9 cellular contexts compared by ENCODE assay signal in genomic region chr18:58195278-58195721, GRCh38.
DNase-seq lines count a peak whose midpoint lies in the region; ATAC-seq and TF ChIP-seq lines count a peak whose summit lies in the region.
"Had no signal": no experiment of that assay in that cellular context is flagged by ENCODE, and none has a peak within 500 bp of the region (broad histone marks: within the 10 kb centered on the region; RNA-seq: fewer than 3 reads in every experiment).

No MANE protein-coding gene starts in this region.

- WGBS in transverse colon (ENCODE audit: low coverage in 1 of 2), 2 donors = 14 to 22% methylated on average over 2 to 19 of the region's 23 CpGs

- intact Hi-C loops in Panc1 (cut with micrococcal nuclease; ENCODE audit: unreplicated experiment) (no loop called here), transverse colon (cut with DNase I; ENCODE audit: low total_unique reads) (loop anchor here (5.0 kb wide), 1 partner anchor 127 kb away; no protein-coding TSS in a partner anchor)

- H3K27me3 Mint-ChIP-seq in central memory CD8-positive, alpha-beta T cell = peaks cover 44% of the 10 kb centered on the region
- no peaks in the 10 kb centered on the region for H3K27me3 Mint-ChIP-seq in mesothelial cell of epicardium (ENCODE audit: low read depth)

- DNase-seq in CD1c-positive myeloid dendritic cell (ENCODE audit: extremely low spot score) = peak; percentile 49
- DNase-seq in Panc1 (ENCODE audit: low read depth, low spot score) = no peak
- DNase-seq in central memory CD8-positive, alpha-beta T cell (ENCODE audit: low spot score in 2 of 2) = no peak
- DNase-seq in mesothelial cell of epicardium (ENCODE audit: low spot score in 2 of 2, unreplicated experiment in 2 of 2) = peak in 1 of 2 experiments; percentile 45
- peak; percentile 64 for DNase-seq in transverse colon

- peaks cover 9% of the 10 kb centered on the region for H3K4me1 Mint-ChIP-seq in central memory CD8-positive, alpha-beta T cell
- peaks cover 34% of the 10 kb centered on the region for H3K4me1 Mint-ChIP-seq in mesothelial cell of epicardium

- CTCF ChIA-PET in HEK293 (lab: Yijun Ruan, JAX) = interaction anchor here (0.5 to 10.5 kb wide), 11 partner anchors 10 to 310 kb away, joined by 3 to 72 read pairs (median 5); no protein-coding TSS in a partner anchor
- CTCF ChIA-PET in Panc1 (lab: Charles Lee) = no interaction called here

- TF ChIP-seq CTCF in HEK293 (tag by site-specific recombination; IDR thresholded peaks at IDR 0.05) (no peak), Panc1 (IDR thresholded peaks at IDR 0.05) (no peak), mesothelial cell of epicardium (IDR thresholded peaks at IDR 0.05; ENCODE audit: unreplicated experiment) (no peak), transverse colon (IDR thresholded peaks at IDR 0.05) (no peak)

- H3K9me3 Mint-ChIP-seq in central memory CD8-positive, alpha-beta T cell = no peaks in the 10 kb centered on the region
- no peaks in the 10 kb centered on the region for H3K9me3 Mint-ChIP-seq in mesothelial cell of epicardium

- H3K27ac Mint-ChIP-seq in central memory CD8-positive, alpha-beta T cell (ENCODE audit: low read depth) = no peak overlapping the region
- H3K27ac Mint-ChIP-seq in mesothelial cell of epicardium = peak overlapping the region; percentile 73

- POLR2A ChIA-PET in HEK293 (lab: Yijun Ruan, JAX) (no interaction called here), Panc1 (lab: Charles Lee) (interaction anchor here (0.6 kb wide), 1 partner anchor 68 kb away, joined by 7 read pairs; no protein-coding TSS in a partner anchor)

- H3K36me3 ChIP-seq in HEK293 (ENCODE audit: control insufficient read depth in 2 of 2, insufficient read depth in 1 of 2, low read length in 2 of 2) (no peaks in the 10 kb centered on the region), Panc1 (ENCODE audit: control insufficient read depth, insufficient read depth, low read length) (no peaks in the 10 kb centered on the region), transverse colon (no peaks in the 10 kb centered on the region)
- H3K36me3 ChIP-seq: cardiac muscle cell had no signal

- TF ChIP-seq POLR2A in transverse colon (IDR thresholded peaks at IDR 0.05) = peak; percentile 30

- no peak overlapping the region for H3K27ac ChIP-seq in HEK293 (ENCODE audit: extremely low read depth, low read depth, low read length)
- H3K27ac ChIP-seq in Panc1 (ENCODE audit: low read length) = peak overlapping the region; percentile 54
- peak overlapping the region; percentile 70 to 82 (median 76) for H3K27ac ChIP-seq in transverse colon
- H3K27ac ChIP-seq: cardiac muscle cell had no signal

- H3K4me3 Mint-ChIP-seq in central memory CD8-positive, alpha-beta T cell = peak overlapping the region; percentile 40
- peak overlapping the region; percentile 74 for H3K4me3 Mint-ChIP-seq in mesothelial cell of epicardium

- H3K36me3 Mint-ChIP-seq in central memory CD8-positive, alpha-beta T cell (ENCODE audit: insufficient read depth) = no peaks in the 10 kb centered on the region
- no peaks in the 10 kb centered on the region for H3K36me3 Mint-ChIP-seq in mesothelial cell of epicardium

- peak overlapping the region; percentile 1; the same call in 1 of the 2 replicates for H3K4me3 ChIP-seq in HEK293 (ENCODE audit: low read depth, low read length)
- H3K4me3 ChIP-seq in Panc1 (ENCODE audit: low read depth in 2 of 2, low read length in 2 of 2) = peak overlapping the region; percentile 42 to 59
- H3K4me3 ChIP-seq in transverse colon = peak overlapping the region; percentile 11 to 41 (median 22)
- H3K4me3 ChIP-seq: cardiac muscle cell had no signal

- in situ Hi-C loops in Panc1 (cut with HindIII; ENCODE audit: low pct_unique_long_range_greater_than_20kb, low sequenced_read_pairs) = no loop called here
- in situ Hi-C loops in transverse colon (cut with MboI; ENCODE audit: low pct_ligation_motif_present in 1 of 4, low pct_unique_long_range_greater_than_20kb in 1 of 4, low sequenced_read_pairs in 3 of 4) = no loop called here

- ATAC-seq in Panc1 = peak; percentile 79
- peak; percentile 19 for ATAC-seq in central memory CD8-positive, alpha-beta T cell (replicated peaks; ENCODE audit: extremely low read depth, poor library complexity, severe bottlenecking)
- ATAC-seq in HG02642 (IDR thresholded peaks at IDR 0.05; ENCODE audit: poor library complexity, unreplicated experiment) = no peak
- no peak for ATAC-seq in HG02981 (IDR thresholded peaks at IDR 0.05; ENCODE audit: unreplicated experiment)

- TF ChIP-seq EP300 in transverse colon (IDR thresholded peaks at IDR 0.05; ENCODE audit: low read depth) = no peak

- H3K27me3 ChIP-seq in Panc1 (ENCODE audit: control insufficient read depth, insufficient read depth, low read length) (no peaks in the 10 kb centered on the region), transverse colon (no peaks in the 10 kb centered on the region)
- H3K27me3 ChIP-seq: cardiac muscle cell had no signal

- no TSS peak for BruUV-seq in Panc1 (replicated peaks; lab: Mats Ljungman, UMichigan)

- no peaks in the 10 kb centered on the region for H3K9me3 ChIP-seq in HEK293 (ENCODE audit: control insufficient read depth, insufficient read depth, low read depth, low read length)
- H3K9me3 ChIP-seq in Panc1 (ENCODE audit: control insufficient read depth, insufficient read depth, low read depth, low read length) = no peaks in the 10 kb centered on the region
- H3K9me3 ChIP-seq in transverse colon = no peaks in the 10 kb centered on the region

- H3K4me1 ChIP-seq in HEK293 (ENCODE audit: control insufficient read depth, insufficient read depth, low read length) = peaks cover 9% of the 10 kb centered on the region
- peaks cover 18% of the 10 kb centered on the region for H3K4me1 ChIP-seq in Panc1 (ENCODE audit: control insufficient read depth, insufficient read depth, low read length)
- peaks cover 6 to 38% (median 26%) of the 10 kb centered on the region in 4 donors for H3K4me1 ChIP-seq in transverse colon

TF ChIP-seq in HEK293, 187 proteins besides CTCF, POLR2A, EP300 and RAD21 (continues in another document):
- TF ChIP-seq, protein P1, sequence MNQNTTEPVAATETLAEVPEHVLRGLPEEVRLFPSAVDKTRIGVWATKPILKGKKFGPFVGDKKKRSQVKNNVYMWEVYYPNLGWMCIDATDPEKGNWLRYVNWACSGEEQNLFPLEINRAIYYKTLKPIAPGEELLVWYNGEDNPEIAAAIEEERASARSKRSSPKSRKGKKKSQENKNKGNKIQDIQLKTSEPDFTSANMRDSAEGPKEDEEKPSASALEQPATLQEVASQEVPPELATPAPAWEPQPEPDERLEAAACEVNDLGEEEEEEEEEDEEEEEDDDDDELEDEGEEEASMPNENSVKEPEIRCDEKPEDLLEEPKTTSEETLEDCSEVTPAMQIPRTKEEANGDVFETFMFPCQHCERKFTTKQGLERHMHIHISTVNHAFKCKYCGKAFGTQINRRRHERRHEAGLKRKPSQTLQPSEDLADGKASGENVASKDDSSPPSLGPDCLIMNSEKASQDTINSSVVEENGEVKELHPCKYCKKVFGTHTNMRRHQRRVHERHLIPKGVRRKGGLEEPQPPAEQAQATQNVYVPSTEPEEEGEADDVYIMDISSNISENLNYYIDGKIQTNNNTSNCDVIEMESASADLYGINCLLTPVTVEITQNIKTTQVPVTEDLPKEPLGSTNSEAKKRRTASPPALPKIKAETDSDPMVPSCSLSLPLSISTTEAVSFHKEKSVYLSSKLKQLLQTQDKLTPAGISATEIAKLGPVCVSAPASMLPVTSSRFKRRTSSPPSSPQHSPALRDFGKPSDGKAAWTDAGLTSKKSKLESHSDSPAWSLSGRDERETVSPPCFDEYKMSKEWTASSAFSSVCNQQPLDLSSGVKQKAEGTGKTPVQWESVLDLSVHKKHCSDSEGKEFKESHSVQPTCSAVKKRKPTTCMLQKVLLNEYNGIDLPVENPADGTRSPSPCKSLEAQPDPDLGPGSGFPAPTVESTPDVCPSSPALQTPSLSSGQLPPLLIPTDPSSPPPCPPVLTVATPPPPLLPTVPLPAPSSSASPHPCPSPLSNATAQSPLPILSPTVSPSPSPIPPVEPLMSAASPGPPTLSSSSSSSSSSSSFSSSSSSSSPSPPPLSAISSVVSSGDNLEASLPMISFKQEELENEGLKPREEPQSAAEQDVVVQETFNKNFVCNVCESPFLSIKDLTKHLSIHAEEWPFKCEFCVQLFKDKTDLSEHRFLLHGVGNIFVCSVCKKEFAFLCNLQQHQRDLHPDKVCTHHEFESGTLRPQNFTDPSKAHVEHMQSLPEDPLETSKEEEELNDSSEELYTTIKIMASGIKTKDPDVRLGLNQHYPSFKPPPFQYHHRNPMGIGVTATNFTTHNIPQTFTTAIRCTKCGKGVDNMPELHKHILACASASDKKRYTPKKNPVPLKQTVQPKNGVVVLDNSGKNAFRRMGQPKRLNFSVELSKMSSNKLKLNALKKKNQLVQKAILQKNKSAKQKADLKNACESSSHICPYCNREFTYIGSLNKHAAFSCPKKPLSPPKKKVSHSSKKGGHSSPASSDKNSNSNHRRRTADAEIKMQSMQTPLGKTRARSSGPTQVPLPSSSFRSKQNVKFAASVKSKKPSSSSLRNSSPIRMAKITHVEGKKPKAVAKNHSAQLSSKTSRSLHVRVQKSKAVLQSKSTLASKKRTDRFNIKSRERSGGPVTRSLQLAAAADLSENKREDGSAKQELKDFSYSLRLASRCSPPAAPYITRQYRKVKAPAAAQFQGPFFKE (tag by site-specific recombination; IDR thresholded peaks at IDR 0.05; ENCODE audit: borderline replicate concordance) = no peak
- TF ChIP-seq ZBTB8A (tag by site-specific recombination; IDR thresholded peaks at IDR 0.05) (no peak), ZNF843 (tag by site-specific recombination; IDR thresholded peaks at IDR 0.05) (no peak), ZNF202 (tag by site-specific recombination; IDR thresholded peaks at IDR 0.05; ENCODE audit: borderline replicate concordance) (no peak), HOXC10 (CRISPR knock-in tag; IDR thresholded peaks at IDR 0.05) (no peak), ZFP37 (tag by site-specific recombination; IDR thresholded peaks at IDR 0.05) (no peak), ZSCAN23 (tag by site-specific recombination; IDR thresholded peaks at IDR 0.05) (no peak), ZNF404 (tag by site-specific recombination; IDR thresholded peaks at IDR 0.05) (no peak), ZBTB1 (tag by site-specific recombination; IDR thresholded peaks at IDR 0.05) (no peak), ZNF292 (tag by site-specific recombination; IDR thresholded peaks at IDR 0.05; ENCODE audit: borderline replicate concordance, low read depth) (no peak)
- TF ChIP-seq, protein P2, sequence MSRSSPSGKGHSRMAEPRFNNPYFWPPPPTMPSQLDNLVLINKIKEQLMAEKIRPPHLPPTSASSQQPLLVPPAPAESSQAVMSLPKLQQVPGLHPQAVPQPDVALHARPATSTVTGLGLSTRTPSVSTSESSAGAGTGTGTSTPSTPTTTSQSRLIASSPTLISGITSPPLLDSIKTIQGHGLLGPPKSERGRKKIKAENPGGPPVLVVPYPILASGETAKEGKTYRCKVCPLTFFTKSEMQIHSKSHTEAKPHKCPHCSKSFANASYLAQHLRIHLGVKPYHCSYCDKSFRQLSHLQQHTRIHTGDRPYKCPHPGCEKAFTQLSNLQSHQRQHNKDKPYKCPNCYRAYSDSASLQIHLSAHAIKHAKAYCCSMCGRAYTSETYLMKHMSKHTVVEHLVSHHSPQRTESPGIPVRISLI (tag by site-specific recombination; IDR thresholded peaks at IDR 0.05) = no peak

Comparison
In these comparisons a context has a peak if more than half of its experiments do, and no peak if none do; other contexts are left out.
1. DNase-seq: peak in CD1c-positive myeloid dendritic cell (single experiment) and transverse colon (single experiment); none in Panc1 (single experiment) and central memory CD8-positive, alpha-beta T cell (0 of 2).
2. ATAC-seq: peak in Panc1 (single experiment) and central memory CD8-positive, alpha-beta T cell (single experiment); none in HG02642 (single experiment) and HG02981 (single experiment).
3. Peak in every context shown above with its lines, with median percentiles within 50 percentile points of each other: H3K4me3 ChIP-seq.